17 cellular contexts compared by ENCODE assay signal in genomic region chr4:183396187-183396738, GRCh38. TPM values are rescaled to one million over a fixed set of nuclear protein-coding genes. Genes with fewer than 3 reads are reported as not detected.
A peak's percentile ranks its signal among the peaks of the same experiment; 100 is the strongest.
DNase-seq lines count a peak whose midpoint lies in the region; ATAC-seq and TF ChIP-seq lines count a peak whose summit lies in the region.
"Had no signal": no experiment of that assay in that cellular context is flagged by ENCODE, and none has a peak within 500 bp of the region (broad histone marks: within the 10 kb centered on the region; RNA-seq: fewer than 3 reads in every experiment).

No MANE protein-coding gene starts in this region.

- no peaks in the 10 kb centered on the region for H3K9me2 ChIP-seq in PC-3 (replicated peaks; ENCODE audit: low read length)

- no peak overlapping the region for H3K4me2 ChIP-seq in osteoblast (ENCODE audit: insufficient read depth, low read length)
- no peak overlapping the region for H3K4me2 ChIP-seq in PC-3 (ENCODE audit: low read length)

- H2AFZ ChIP-seq in osteoblast (ENCODE audit: low read length), result no peak overlapping the region
- H2AFZ ChIP-seq in PC-3 (ENCODE audit: low read length), result no peak overlapping the region

- CTCF ChIA-PET in PC-3 (lab: Charles Lee), result interaction anchor here (0.5 kb wide), 1 partner anchor 471 kb away, joined by 3 read pairs; no protein-coding TSS in a partner anchor

- no peak overlapping the region for H3K9ac ChIP-seq in PC-3 (ENCODE audit: low read length)

- no peaks in the 10 kb centered on the region for H3K79me2 ChIP-seq in osteoblast (ENCODE audit: insufficient read depth, low read length)
- no peaks in the 10 kb centered on the region for H3K79me2 ChIP-seq in PC-3 (ENCODE audit: low read length)

- H3K4me1 ChIP-seq in osteoblast (ENCODE audit: insufficient read depth, low read length) (no peaks in the 10 kb centered on the region), PC-3 (ENCODE audit: insufficient read depth, low read length) (peaks cover 6% of the 10 kb centered on the region)
- H3K4me1 ChIP-seq: Caco-2 had no signal

- H3K4me3 ChIP-seq in osteoblast (ENCODE audit: insufficient read depth, low read length) (no peak overlapping the region), PC-3 (ENCODE audit: low read length) (no peak overlapping the region)
- H3K4me3 ChIP-seq: MG63, skin epidermis, testis had no signal

- H3K36me3 ChIP-seq in osteoblast (ENCODE audit: insufficient read depth, low read length), result no peaks in the 10 kb centered on the region
- no peaks in the 10 kb centered on the region for H3K36me3 ChIP-seq in PC-3 (ENCODE audit: low read depth, low read length)
- H3K36me3 ChIP-seq: MG63 had no signal

- no peaks in the 10 kb centered on the region for H3K9me3 ChIP-seq in osteoblast (ENCODE audit: low read depth, low read length)
- H3K9me3 ChIP-seq in PC-3 (ENCODE audit: low read length), result no peaks in the 10 kb centered on the region
- H3K9me3 ChIP-seq: Caco-2, MG63, testis had no signal

- H3K27ac ChIP-seq in osteoblast (ENCODE audit: low read depth, low read length), result no peak overlapping the region
- H3K27ac ChIP-seq in PC-3 (ENCODE audit: low read length), result no peak overlapping the region
- H3K27ac ChIP-seq: skin epidermis, testis, VCaP had no signal

- intact Hi-C loops in PC-3 (cut with micrococcal nuclease), result loop anchor here (5.0 kb wide), 1 partner anchor 64 kb away; no protein-coding TSS in a partner anchor

- DNase-seq in AML-193 (lab: John Stamatoyannopoulos, UW) (peak; percentile 54 to 57), GF-D8 (lab: John Stamatoyannopoulos, UW) (peak; percentile 76), SIG-M5 (lab: John Stamatoyannopoulos, UW) (peak; percentile 0), left lobe of liver (ENCODE audit: low spot score) (no peak), osteoblast (ENCODE audit: insufficient read length, low spot score, missing footprints) (no peak), PC-3 (no peak)
- DNase-seq: activated CD8-positive, alpha-beta memory T cell treated with anti-CD3 and anti-CD28 coated beads for 24 hours; Caco-2; MG63; NCI-H2029; NCI-H524; stimulated activated CD4-positive, alpha-beta T cell treated with anti-CD3 and anti-CD28 coated beads, Interleukin-4, amount 100 ng/mL, for 1 hour; testis had no signal

- H3K27me3 ChIP-seq in osteoblast (ENCODE audit: insufficient read depth, low read length) (peaks cover 3% of the 10 kb centered on the region), PC-3 (ENCODE audit: low read length) (no peaks in the 10 kb centered on the region)
- H3K27me3 ChIP-seq: MG63, testis had no signal

- TF ChIP-seq CTCF in osteoblast (IDR thresholded peaks at IDR 0.05; ENCODE audit: extremely low read depth, low read depth, low read length), result no peak
- no peak for TF ChIP-seq CTCF in PC-3 (conservative IDR thresholded peaks at IDR 0.05; ENCODE audit: low read depth, low read length)

- POLR2A ChIA-PET in PC-3 (lab: Charles Lee; ENCODE audit: unreplicated experiment), result no interaction called here

- no TSS peak for BruUV-seq in PC-3 (replicated peaks; lab: Mats Ljungman, UMichigan)

- H3F3A ChIP-seq in PC-3 (ENCODE audit: low read length, unreplicated experiment), result no peaks in the 10 kb centered on the region

- ATAC-seq in esophagus mucosa, result peak; percentile 50
- ATAC-seq in left lobe of liver, result no peak
- ATAC-seq in PC-3, result no peak
- no peak for ATAC-seq in GM21526 (IDR thresholded peaks at IDR 0.05; ENCODE audit: low FRiP score, unreplicated experiment)

- no peaks in the 10 kb centered on the region for H4K20me1 ChIP-seq in osteoblast (ENCODE audit: insufficient read depth, low read length)
- no peaks in the 10 kb centered on the region for H4K20me1 ChIP-seq in PC-3 (ENCODE audit: low read length)

RNA-seq across cellular contexts. Expression of gene CDKN2AIP, which starts 48.2 kb away (rescaled TPM):
- total RNA-seq in esophagus mucosa (17.8 TPM), left lobe of liver (6.8 TPM), osteoblast (15.2 and 15.9 TPM in 2 replicates), PC-3 (2014; rRNA removed) (21.2 and 31.5 TPM in 2 replicates)

Comparison
In these comparisons a context has a peak if more than half of its experiments do, and no peak if none do; other contexts are left out.
1. DNase-seq: peak in AML-193 (2 of 2), GF-D8 (single experiment) and SIG-M5 (single experiment); none in left lobe of liver (single experiment), osteoblast (single experiment) and PC-3 (single experiment).